8 cellular contexts compared by ENCODE assay signal in the genomic region with DNA sequence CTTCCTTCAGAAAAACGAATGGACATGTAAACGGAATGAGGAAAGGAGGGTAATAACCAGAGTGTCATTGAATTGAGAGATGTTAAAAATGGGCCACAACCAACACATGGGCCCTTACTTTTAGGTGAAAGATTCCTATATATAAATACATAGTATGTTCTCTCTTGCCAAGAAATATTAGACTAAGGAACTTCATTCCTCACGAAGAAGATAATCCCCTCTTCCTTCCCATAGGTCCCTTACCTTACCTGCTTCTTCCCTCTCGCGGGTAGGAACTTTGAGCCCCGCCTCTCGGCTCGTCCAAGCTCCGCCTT. TPM values are rescaled to one million over a fixed set of nuclear protein-coding genes. Genes with fewer than 3 reads are reported as not detected.
A peak's percentile ranks its signal among the peaks of the same experiment; 100 is the strongest.
DNase-seq lines count a peak whose midpoint lies in the region; ATAC-seq, FAIRE-seq and TF ChIP-seq lines count a peak whose summit lies in the region.

No MANE protein-coding gene starts in this region.

- H3K27me3 ChIP-seq in A673 (replicated peaks; ENCODE audit: insufficient read depth, low read depth, low read length, poor library complexity) (no peaks in the 10 kb centered on the region), mononuclear cell (ENCODE audit: insufficient read depth, low read length) (no peaks in the 10 kb centered on the region)

- TF ChIP-seq CTCF in A673 (conservative IDR thresholded peaks at IDR 0.05; ENCODE audit: low read depth, low read length) (no peak), cardiac fibroblast (IDR thresholded peaks at IDR 0.05; ENCODE audit: low read depth, low read length) (no peak)

- no peaks in the 10 kb centered on the region for H3K27me3 Mint-ChIP-seq in IgD-negative memory B cell

- DNase-seq in A673 (ENCODE audit: low spot score) (no peak), cardiac fibroblast (ENCODE audit: low read depth in 2 of 2) (no peak), NAMALWA (ENCODE audit: low spot score) (no peak), H54 (ENCODE audit: insufficient read length, low spot score) (no peak)

- H3K9me3 Mint-ChIP-seq in IgD-negative memory B cell = no peaks in the 10 kb centered on the region

- no peak for ATAC-seq in HG03025 (IDR thresholded peaks at IDR 0.05; ENCODE audit: low FRiP score, unreplicated experiment)
- ATAC-seq in HG02678 (IDR thresholded peaks at IDR 0.05; ENCODE audit: unreplicated experiment) = no peak

- peaks cover 2% of the 10 kb centered on the region for H3K36me3 Mint-ChIP-seq in IgD-negative memory B cell

- H3K4me1 ChIP-seq in A673 (ENCODE audit: insufficient read depth, low read length, poor library complexity, severe bottlenecking) = peaks cover 16% of the 10 kb centered on the region
- H3K4me1 ChIP-seq in mononuclear cell (ENCODE audit: insufficient read depth, low read length) = peaks cover 25% of the 10 kb centered on the region

- peaks cover 14 to 26% (median 24%) of the 10 kb centered on the region in 3 donors for H3K4me1 Mint-ChIP-seq in IgD-negative memory B cell

- BruUV-seq in A673 (replicated peaks; lab: Mats Ljungman, UMichigan) = no TSS peak

- H3K4me3 ChIP-seq in A673 (ENCODE audit: low read depth, low read length, poor library complexity, severe bottlenecking) (peak overlapping the region; percentile 93), cardiac fibroblast (replicated peaks in 1 of 2; ENCODE audit: low read depth in 2 of 2, low read length in 2 of 2) (peak overlapping the region; percentile 79 to 98), mononuclear cell (ENCODE audit: low read length) (peak overlapping the region; percentile 83)

- peak overlapping the region; percentile 83 for H3K27ac ChIP-seq in A673 (ENCODE audit: low read depth, low read length, poor library complexity, severe bottlenecking)

- H3K9me3 ChIP-seq in A673 (ENCODE audit: low read depth, low read length, poor library complexity, severe bottlenecking) (no peaks in the 10 kb centered on the region), mononuclear cell (ENCODE audit: low read depth, low read length) (no peaks in the 10 kb centered on the region)

- no peaks in the 10 kb centered on the region for H3K36me3 ChIP-seq in A673 (ENCODE audit: insufficient read depth, low read length, poor library complexity, severe bottlenecking)

- intact Hi-C loops in A673 (cut with micrococcal nuclease; ENCODE audit: unreplicated experiment) = no loop called here

- POLR2A ChIA-PET in A673 (lab: Charles Lee; ENCODE audit: low non-redundant PET) = interaction anchor here (0.7 kb wide), 1 partner anchor 51 kb away, joined by 3 read pairs; no protein-coding TSS in a partner anchor

- CTCF ChIA-PET in A673 (lab: Charles Lee) = no interaction called here

- TF ChIP-seq POLR2A in H54 (IDR thresholded peaks at IDR 0.05; ENCODE audit: low read depth, low read length) = no peak

- H3K27ac Mint-ChIP-seq in IgD-negative memory B cell = peak overlapping the region; percentile 11 to 95 (median 36)

- FAIRE-seq in H54 (lab: Jason Lieb, UNC) = no peak

- peak overlapping the region; percentile 87 to 98 (median 95) for H3K4me3 Mint-ChIP-seq in IgD-negative memory B cell

RNA-seq across cellular contexts. Expression of a gene that starts 0.3 kb away (rescaled TPM):
- total RNA-seq in A673 (2021) (13.1 and 13.5 TPM in 2 replicates), mononuclear cell (5.9 TPM)
- polyA plus RNA-seq in IgD-negative memory B cell = 6.9 TPM

RNA-seq across cellular contexts. Expression of a gene that starts 0.7 kb away (rescaled TPM):
- total RNA-seq in A673 (2021) (0.37 TPM in 1 of 2 replicates, not detected in the other), mononuclear cell (1.6 TPM)
- not detected for polyA plus RNA-seq in IgD-negative memory B cell
